In genomic region chr4:185480016-185480732, GRCh38 we compare ENCODE assay signal across 16 cellular contexts.
DNase-seq lines count a peak whose midpoint lies in the region; ATAC-seq and TF ChIP-seq lines count a peak whose summit lies in the region.
"Had no signal": no experiment of that assay in that cellular context is flagged by ENCODE, and none has a peak within 500 bp of the region (broad histone marks: within the 10 kb centered on the region; RNA-seq: fewer than 3 reads in every experiment).

No MANE protein-coding gene starts in this region.

- peaks cover 34% of the 10 kb centered on the region for H3K4me1 Mint-ChIP-seq in nephron
- H3K4me1 Mint-ChIP-seq in stimulated activated memory B cell treated with anti-CD40 and anti-IgM and Interleukin-4, amounts not matched to agents 10 μg/mL and 1 μg/mL and 100 μg/mL, for 72 hours, result peaks cover 10% of the 10 kb centered on the region
- H3K4me1 Mint-ChIP-seq: stimulated activated naive CD8-positive, alpha-beta T cell treated with anti-CD3 and anti-CD28 coated beads, Interleukin-15, amount 100 ng/mL, for 72 hours had no signal

- in situ Hi-C loops in GM13976 (cut with MboI; ENCODE audit: low sequenced_read_pairs, unreplicated experiment), result no loop called here

- ATAC-seq in GM19324 (IDR thresholded peaks at IDR 0.05; ENCODE audit: low FRiP score, unreplicated experiment), result peak; percentile 51
- peak; percentile 34 for ATAC-seq in GM21723 (IDR thresholded peaks at IDR 0.05; ENCODE audit: unreplicated experiment)
- ATAC-seq in HG03196 (IDR thresholded peaks at IDR 0.05; ENCODE audit: unreplicated experiment), result peak; percentile 23
- no peak for ATAC-seq in stimulated activated memory B cell treated with anti-CD40 and anti-IgM and Interleukin-4, amounts not matched to agents 10 μg/mL and 1 μg/mL and 100 μg/mL, for 72 hours

- no peaks in the 10 kb centered on the region for H3K9me3 Mint-ChIP-seq in nephron
- no peaks in the 10 kb centered on the region for H3K9me3 Mint-ChIP-seq in stimulated activated memory B cell treated with anti-CD40 and anti-IgM and Interleukin-4, amounts not matched to agents 10 μg/mL and 1 μg/mL and 100 μg/mL, for 72 hours
- H3K9me3 Mint-ChIP-seq: stimulated activated naive CD8-positive, alpha-beta T cell treated with anti-CD3 and anti-CD28 coated beads, Interleukin-15, amount 100 ng/mL, for 72 hours had no signal

- peak overlapping the region in 1 of 3 experiments; percentile 4 for H3K27ac Mint-ChIP-seq in nephron
- no peak overlapping the region for H3K27ac Mint-ChIP-seq in stimulated activated memory B cell treated with anti-CD40 and anti-IgM and Interleukin-4, amounts not matched to agents 10 μg/mL and 1 μg/mL and 100 μg/mL, for 72 hours
- H3K27ac Mint-ChIP-seq: stimulated activated naive CD8-positive, alpha-beta T cell treated with anti-CD3 and anti-CD28 coated beads, Interleukin-15, amount 100 ng/mL, for 72 hours had no signal

- no peak for TF ChIP-seq CTCF in nephron (IDR thresholded peaks at IDR 0.05; ENCODE audit: unreplicated experiment in 3 of 3)
- no peak for TF ChIP-seq CTCF in foreskin fibroblast (IDR thresholded peaks at IDR 0.05; ENCODE audit: low read depth, low read length)
- no peak for TF ChIP-seq CTCF in GM13976 (IDR thresholded peaks at IDR 0.05; ENCODE audit: borderline replicate concordance, control extremely low read depth, extremely low read depth, insufficient read depth, missing control alignments)

- peak overlapping the region in 2 of 3 experiments; percentile 3 to 29 for H3K4me3 Mint-ChIP-seq in nephron
- no peak overlapping the region for H3K4me3 Mint-ChIP-seq in stimulated activated memory B cell treated with anti-CD40 and anti-IgM and Interleukin-4, amounts not matched to agents 10 μg/mL and 1 μg/mL and 100 μg/mL, for 72 hours
- H3K4me3 Mint-ChIP-seq: stimulated activated naive CD8-positive, alpha-beta T cell treated with anti-CD3 and anti-CD28 coated beads, Interleukin-15, amount 100 ng/mL, for 72 hours had no signal

- DNase-seq in foreskin fibroblast (no peak), GM13976 (ENCODE audit: low spot score) (no peak), NCI-H146 treated with DMSO at 0.1 percent for 48 hours (lab: John Stamatoyannopoulos, UW; ENCODE audit: unreplicated experiment) (no peak)
- DNase-seq: activated T-cell treated with anti-CD3 and anti-CD28 coated beads for 4 hours; anterior cingulate cortex; Calu3; effector CD4-positive, alpha-beta T cell; glutamatergic neuron; left ventricle myocardium inferior; stimulated activated CD4-positive, alpha-beta T cell treated with anti-CD3 and anti-CD28 coated beads, Interleukin-2, amount 100 ng/mL, for 24 hours; stimulated activated naive CD8-positive, alpha-beta T cell treated with anti-CD3 and anti-CD28 coated beads, Interleukin-15, amount 100 ng/mL, for 72 hours had no signal

- H3K36me3 Mint-ChIP-seq in nephron (ENCODE audit: low read depth), result no peaks in the 10 kb centered on the region
- no peaks in the 10 kb centered on the region for H3K36me3 Mint-ChIP-seq in stimulated activated memory B cell treated with anti-CD40 and anti-IgM and Interleukin-4, amounts not matched to agents 10 μg/mL and 1 μg/mL and 100 μg/mL, for 72 hours

- H3K27me3 Mint-ChIP-seq in nephron (ENCODE audit: low read depth), result peaks cover 21% of the 10 kb centered on the region
- peaks cover 47% of the 10 kb centered on the region for H3K27me3 Mint-ChIP-seq in stimulated activated memory B cell treated with anti-CD40 and anti-IgM and Interleukin-4, amounts not matched to agents 10 μg/mL and 1 μg/mL and 100 μg/mL, for 72 hours

- H3K4me3 ChIP-seq in foreskin fibroblast (ENCODE audit: low read depth in 1 of 2, low read length in 2 of 2), result no peak overlapping the region
- H3K4me3 ChIP-seq: left ventricle myocardium inferior had no signal
